ENCODE assay signal across 14 cellular contexts in the genomic region with DNA sequence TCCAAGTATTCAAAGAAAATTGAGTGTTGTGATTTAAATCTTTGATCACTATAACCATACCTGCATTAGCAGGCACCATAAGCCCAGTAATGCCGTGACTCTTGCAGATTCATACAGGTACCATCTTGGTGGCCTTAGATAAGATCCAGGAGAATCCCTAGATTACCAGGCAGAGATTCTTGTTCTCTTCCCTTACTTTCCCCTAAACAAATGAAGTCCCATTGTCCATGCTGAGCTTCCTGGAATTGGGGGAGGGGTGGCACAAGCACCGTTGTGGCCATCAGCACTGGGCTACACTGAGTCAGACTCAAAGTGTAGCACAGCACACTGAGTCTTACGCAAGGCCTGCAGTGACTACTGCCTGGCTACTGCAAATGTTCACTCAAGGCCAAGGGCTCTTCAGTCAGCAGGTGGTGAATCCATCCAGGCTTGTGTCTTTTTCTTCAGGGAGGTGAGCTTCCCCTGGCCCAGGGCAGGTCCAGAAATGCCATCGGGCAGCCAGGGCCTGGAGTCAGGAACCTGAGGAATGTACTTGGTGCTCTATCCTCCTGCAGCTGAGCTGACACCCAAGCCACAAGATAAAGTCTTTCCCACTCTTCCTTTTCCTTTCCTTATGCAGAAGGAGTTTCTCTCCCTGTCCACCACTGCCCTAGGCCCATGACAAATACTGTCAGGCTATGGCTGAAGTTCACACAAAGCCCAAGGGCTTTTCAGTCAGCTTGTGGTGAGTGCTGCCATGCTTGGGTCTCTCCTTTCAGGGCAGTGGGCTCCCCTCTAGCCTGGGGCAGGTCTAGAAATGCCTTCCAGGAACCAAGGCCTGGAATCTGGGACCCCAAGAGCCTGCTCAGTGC. TPM values are rescaled to one million over a fixed set of nuclear protein-coding genes. Genes with fewer than 3 reads are reported as not detected.
DNase-seq lines count a peak whose midpoint lies in the region; ATAC-seq and TF ChIP-seq lines count a peak whose summit lies in the region.
"Had no signal": no experiment of that assay in that cellular context is flagged by ENCODE, and none has a peak within 500 bp of the region (broad histone marks: within the 10 kb centered on the region; RNA-seq: fewer than 3 reads in every experiment).

No MANE protein-coding gene starts in this region.

- peak; percentile 91 for DNase-seq in ELR (ENCODE audit: low read depth)
- DNase-seq in MV-4-11 (lab: John Stamatoyannopoulos, UW), result peak; percentile 55
- DNase-seq in epithelial cell of esophagus (ENCODE audit: low read depth), result peak; percentile 92
- no peak for DNase-seq in osteocyte (ENCODE audit: extremely low spot score, unreplicated experiment)
- no peak for DNase-seq in DMS 273 (lab: John Stamatoyannopoulos, UW; ENCODE audit: unreplicated experiment)
- DNase-seq in NCI-H524 (lab: John Stamatoyannopoulos, UW), result no peak
- DNase-seq: activated CD8-positive, alpha-beta T cell treated with anti-CD3 and anti-CD28 coated beads, Interleukin-2, amount 10 ng/mL, durations not matched to agents 7 days and 5 days; anterior cingulate cortex; glutamatergic neuron; spleen; stimulated activated naive CD4-positive, alpha-beta T cell had no signal

- peaks cover 21% of the 10 kb centered on the region for H3K4me1 Mint-ChIP-seq in osteocyte (ENCODE audit: unreplicated experiment)
- H3K4me1 Mint-ChIP-seq: memory B cell had no signal

- no peak overlapping the region for H3K4me3 ChIP-seq in epithelial cell of esophagus (ENCODE audit: low read length)
- H3K4me3 ChIP-seq: SJSA1, spleen had no signal

- H3K27me3 Mint-ChIP-seq in osteocyte (ENCODE audit: unreplicated experiment), result no peaks in the 10 kb centered on the region

- H3K9me3 Mint-ChIP-seq in osteocyte (ENCODE audit: unreplicated experiment), result peaks cover 27% of the 10 kb centered on the region

- ATAC-seq in GM19328 (IDR thresholded peaks at IDR 0.05; ENCODE audit: unreplicated experiment), result no peak
- ATAC-seq: activated CD8-positive, alpha-beta T cell treated with anti-CD3 and anti-CD28 coated beads, Interleukin-2, amount 10 ng/mL, durations not matched to agents 7 days and 5 days had no signal

- TF ChIP-seq CTCF in epithelial cell of esophagus (IDR thresholded peaks at IDR 0.05; ENCODE audit: insufficient read depth, low read depth, low read length, missing control alignments) (no peak), osteocyte (IDR thresholded peaks at IDR 0.05) (no peak)

- H3K4me3 Mint-ChIP-seq in osteocyte (ENCODE audit: unreplicated experiment), result no peak overlapping the region
- H3K4me3 Mint-ChIP-seq: activated CD8-positive, alpha-beta T cell treated with anti-CD3 and anti-CD28 coated beads, Interleukin-2, amount 10 ng/mL, durations not matched to agents 7 days and 5 days; memory B cell had no signal

- H3K36me3 Mint-ChIP-seq in osteocyte (ENCODE audit: unreplicated experiment), result peaks cover 14% of the 10 kb centered on the region

- H3K27ac Mint-ChIP-seq in osteocyte (ENCODE audit: unreplicated experiment), result peak overlapping the region; percentile 82
- H3K27ac Mint-ChIP-seq: activated CD8-positive, alpha-beta T cell treated with anti-CD3 and anti-CD28 coated beads, Interleukin-2, amount 10 ng/mL, durations not matched to agents 7 days and 5 days; memory B cell had no signal

RNA-seq across cellular contexts. Expression of gene CD28, which starts 52.6 kb away (rescaled TPM):
- total RNA-seq in osteocyte, result not detected in 2 replicates
- total RNA-seq: SJSA1 had no signal

Comparison
In these comparisons a context has a peak if more than half of its experiments do, and no peak if none do; other contexts are left out.
1. DNase-seq: peak in ELR (single experiment), MV-4-11 (single experiment) and epithelial cell of esophagus (single experiment); none in osteocyte (single experiment), DMS 273 (single experiment) and NCI-H524 (0 of 2).